In the genomic region with DNA sequence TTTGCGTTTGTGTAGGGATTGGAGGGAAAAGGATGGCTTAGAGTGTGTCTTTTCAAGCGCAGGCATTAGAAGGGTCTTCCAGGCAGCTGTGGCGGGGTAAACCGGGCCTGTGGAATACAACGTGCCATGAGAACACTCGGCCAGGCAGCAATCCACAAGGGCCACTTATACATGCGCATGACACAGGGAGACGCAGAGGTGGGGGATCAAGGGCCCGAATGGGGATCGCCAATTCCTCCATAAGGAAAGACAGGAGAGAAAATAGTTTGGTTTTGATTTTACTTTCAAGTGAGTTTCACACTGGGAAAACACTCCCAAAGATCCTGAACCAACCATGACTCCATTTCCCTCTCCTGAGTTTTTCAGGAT, we compare ENCODE assay signal across 22 cellular contexts.
"Had no signal": no experiment of that assay in that cellular context is flagged by ENCODE, and none has a peak within 500 bp of the region (broad histone marks: within the 10 kb centered on the region; RNA-seq: fewer than 3 reads in every experiment).

No MANE protein-coding gene starts in this region.

- ATAC-seq: activated T-cell treated with anti-CD3 and anti-CD28 coated beads, Interleukin-2, amount 50 U/mL, for 72 hours; gastroesophageal sphincter had no signal

- H3K4me1 ChIP-seq: breast epithelium, colonic mucosa, gastroesophageal sphincter, prostate gland had no signal

- H3K36me3 ChIP-seq: breast epithelium, colonic mucosa, esophagus squamous epithelium, gastroesophageal sphincter, prostate gland, transverse colon had no signal

- DNase-seq: activated B cell treated with CpG ODN at 0.5 μM for 24 hours; activated CD4-positive, alpha-beta memory T cell treated with anti-CD3 and anti-CD28 coated beads for 36 hours; activated CD4-positive, alpha-beta T cell treated with anti-CD3 and anti-CD28 coated beads for 4 hours; activated effector memory CD4-positive, alpha-beta T cell treated with Interleukin-2 at 50 U/mL for 16 hours; activated naive CD4-positive, alpha-beta T cell treated with anti-CD3 and anti-CD28 coated beads for 36 hours; activated naive CD8-positive, alpha-beta T cell treated with anti-CD3 and anti-CD28 coated beads, Interleukin-2, amount 10 ng/mL, durations not matched to agents 7 days and 5 days; activated T-cell treated with anti-CD3 and anti-CD28 coated beads, Interleukin-2, amount 50 U/mL, for 72 hours; amniotic stem cell; colonic mucosa; dorsolateral prefrontal cortex; esophagus squamous epithelium; head of caudate nucleus; immature natural killer cell; mesenchymal stem cell; naive B cell; occipital lobe; stimulated activated CD4-positive, alpha-beta T cell treated with anti-CD3 and anti-CD28 coated beads, Interleukin-12 subunit alpha, Interleukin-12 subunit beta, amount 100 ng/mL, for 4 hours; T1000; transverse colon had no signal

- H3K27ac ChIP-seq: colonic mucosa, dorsolateral prefrontal cortex, prostate gland, transverse colon had no signal

- H3K27me3 ChIP-seq: breast epithelium, colonic mucosa, dorsolateral prefrontal cortex, transverse colon had no signal

- H3K9me3 ChIP-seq: breast epithelium, colonic mucosa, esophagus squamous epithelium, gastroesophageal sphincter, prostate gland, transverse colon had no signal

- H3K4me3 ChIP-seq: breast epithelium, colonic mucosa, dorsolateral prefrontal cortex, esophagus squamous epithelium, gastroesophageal sphincter, prostate gland, transverse colon had no signal
